ENCODE assay signal across 10 cellular contexts in the genomic region with DNA sequence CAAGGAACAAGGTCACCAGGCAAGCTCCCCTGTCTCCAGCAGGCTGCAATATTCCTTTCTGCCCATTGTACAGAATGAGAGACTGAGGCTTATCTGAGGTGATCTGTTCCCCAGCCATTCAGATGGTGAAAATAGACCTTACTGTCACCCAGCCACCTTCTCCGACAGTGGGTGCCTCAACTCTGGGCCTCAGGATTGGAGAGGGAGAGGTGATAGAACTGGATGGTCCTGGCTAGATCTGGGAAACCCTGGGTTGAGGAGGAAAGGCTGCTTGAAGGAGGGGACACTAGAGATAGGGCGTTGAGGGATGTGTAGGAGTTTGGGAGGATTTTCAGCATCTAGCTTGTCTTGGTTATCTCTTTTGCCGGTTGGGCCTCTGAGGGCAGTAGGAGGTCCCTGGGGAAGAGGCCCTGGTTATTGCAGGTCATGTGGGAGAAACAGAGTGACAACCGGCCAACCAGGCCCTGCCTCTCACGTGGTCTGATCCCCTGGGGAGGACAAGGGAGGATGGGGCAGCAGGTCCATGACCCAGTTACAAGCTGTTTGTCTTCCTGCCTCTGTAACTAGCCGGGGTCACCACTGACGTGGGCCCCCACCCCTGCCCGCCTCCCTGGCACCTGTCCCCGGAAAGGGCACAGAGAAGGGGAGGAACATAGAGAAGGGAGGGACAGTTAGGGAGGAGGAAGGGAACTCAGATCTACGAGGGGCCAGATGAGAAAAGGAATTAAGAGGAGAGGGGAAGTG. TPM values are rescaled to one million over a fixed set of nuclear protein-coding genes. Genes with fewer than 3 reads are reported as not detected.
A peak's percentile ranks its signal among the peaks of the same experiment; 100 is the strongest.
DNase-seq lines count a peak whose midpoint lies in the region; ATAC-seq and TF ChIP-seq lines count a peak whose summit lies in the region.
"Had no signal": no experiment of that assay in that cellular context is flagged by ENCODE, and none has a peak within 500 bp of the region (broad histone marks: within the 10 kb centered on the region; RNA-seq: fewer than 3 reads in every experiment).

No MANE protein-coding gene starts in this region.

- H3K4me3 ChIP-seq in ACC112 (ENCODE audit: low read depth, low read length) (peak overlapping the region; percentile 50; the same call in 1 of the 2 replicates), heart right ventricle (peak overlapping the region in 6 of 10 donors; percentile 4 to 27 (median 24)), prostate gland (no peak overlapping the region)

- H3K36me3 Mint-ChIP-seq in activated T-helper 1 cell treated with anti-CD3 and anti-CD28 coated beads, Interleukin-12 subunit alpha, Interleukin-12 subunit beta, Interleukin-2, Interleukin-4 antibody, amounts not matched to agents 30 ng/mL and 10 ng/mL and 1 ng/mL, durations not matched to agents 14 hours and 24 hours and 36 hours (ENCODE audit: low read depth), result no peaks in the 10 kb centered on the region

- peaks cover 2% of the 10 kb centered on the region for H3K27me3 Mint-ChIP-seq in activated T-helper 1 cell treated with anti-CD3 and anti-CD28 coated beads, Interleukin-12 subunit alpha, Interleukin-12 subunit beta, Interleukin-2, Interleukin-4 antibody, amounts not matched to agents 30 ng/mL and 10 ng/mL and 1 ng/mL, durations not matched to agents 14 hours and 24 hours and 36 hours (ENCODE audit: insufficient read depth)

- H3K27ac Mint-ChIP-seq in activated T-helper 1 cell treated with anti-CD3 and anti-CD28 coated beads, Interleukin-12 subunit alpha, Interleukin-12 subunit beta, Interleukin-2, Interleukin-4 antibody, amounts not matched to agents 30 ng/mL and 10 ng/mL and 1 ng/mL, durations not matched to agents 14 hours and 24 hours and 36 hours, result no peak overlapping the region
- H3K27ac Mint-ChIP-seq: activated naive CD4-positive, alpha-beta T cell treated with anti-CD3 and anti-CD28 coated beads for 36 hours had no signal

- H3K27me3 ChIP-seq in ACC112 (ENCODE audit: insufficient read depth, low read length), result no peaks in the 10 kb centered on the region
- no peaks in the 10 kb centered on the region for H3K27me3 ChIP-seq in heart right ventricle
- no peaks in the 10 kb centered on the region for H3K27me3 ChIP-seq in prostate gland (replicated peaks; ENCODE audit: insufficient read depth)

- no peak overlapping the region for H2AFZ ChIP-seq in ACC112 (ENCODE audit: low read length, unreplicated experiment)

- peaks cover 78% of the 10 kb centered on the region for H3K79me2 ChIP-seq in ACC112 (ENCODE audit: control insufficient read depth, insufficient read depth, low read length, unreplicated experiment)

- H3K36me3 ChIP-seq in ACC112 (ENCODE audit: insufficient read depth, low read length), result no peaks in the 10 kb centered on the region; the same call in 1 of the 2 replicates
- H3K36me3 ChIP-seq in heart right ventricle, result peaks cover 0 to 17% (median 0%) of the 10 kb centered on the region in 9 donors
- H3K36me3 ChIP-seq in prostate gland, result no peaks in the 10 kb centered on the region

- H3K9me3 ChIP-seq in heart right ventricle (no peaks in the 10 kb centered on the region), prostate gland (no peaks in the 10 kb centered on the region)

- DNase-seq in heart right ventricle, result peak; percentile 59 to 73
- DNase-seq in prostate gland (ENCODE audit: low spot score), result no peak
- DNase-seq in UCSD-AML1 (lab: John Stamatoyannopoulos, UW; ENCODE audit: unreplicated experiment), result no peak
- DNase-seq in activated T-helper 1 cell treated with anti-CD3 and anti-CD28 coated beads, Interleukin-12 subunit alpha, Interleukin-12 subunit beta, Interleukin-2, Interleukin-4 antibody, amounts not matched to agents 30 ng/mL and 10 ng/mL and 1 ng/mL, durations not matched to agents 14 hours and 24 hours and 36 hours (ENCODE audit: low spot score), result no peak
- DNase-seq: activated naive CD4-positive, alpha-beta T cell treated with anti-CD3 and anti-CD28 coated beads for 36 hours had no signal

- intact Hi-C loops in heart right ventricle (cut with DNase I) (no loop called here), prostate gland (cut with DNase I) (no loop called here)
- intact Hi-C loops in activated T-helper 1 cell treated with anti-CD3 and anti-CD28 coated beads, Interleukin-12 subunit alpha, Interleukin-12 subunit beta, Interleukin-2, Interleukin-4 antibody, amounts not matched to agents 30 ng/mL and 10 ng/mL and 1 ng/mL, durations not matched to agents 14 hours and 24 hours and 36 hours (cut with micrococcal nuclease), result no loop called here

- H3K4me1 ChIP-seq in ACC112 (ENCODE audit: control insufficient read depth, insufficient read depth, low read length, unreplicated experiment) (peaks cover 27% of the 10 kb centered on the region), heart right ventricle (peaks cover 16 to 73% (median 42%) of the 10 kb centered on the region in 9 donors), prostate gland (replicated peaks) (peaks cover 20% of the 10 kb centered on the region)

- H3K27ac ChIP-seq in ACC112 (ENCODE audit: low read depth, low read length), result peak overlapping the region; percentile 53
- peak overlapping the region; percentile 74 to 95 (median 90) for H3K27ac ChIP-seq in heart right ventricle
- H3K27ac ChIP-seq in prostate gland, result peak overlapping the region; percentile 83 to 100
- H3K27ac ChIP-seq: VCaP had no signal

- H3K9me3 Mint-ChIP-seq in activated T-helper 1 cell treated with anti-CD3 and anti-CD28 coated beads, Interleukin-12 subunit alpha, Interleukin-12 subunit beta, Interleukin-2, Interleukin-4 antibody, amounts not matched to agents 30 ng/mL and 10 ng/mL and 1 ng/mL, durations not matched to agents 14 hours and 24 hours and 36 hours, result no peaks in the 10 kb centered on the region
- H3K9me3 Mint-ChIP-seq: activated naive CD4-positive, alpha-beta T cell treated with anti-CD3 and anti-CD28 coated beads for 36 hours had no signal

- ATAC-seq in SK-N-SH treated with all-trans-retinoic acid at 6 μM for 48 hours (peak; percentile 14), heart right ventricle (peak; percentile 38 to 75 (median 61)), HG02981 (IDR thresholded peaks at IDR 0.05; ENCODE audit: unreplicated experiment) (no peak), HG03460 (IDR thresholded peaks at IDR 0.05; ENCODE audit: unreplicated experiment) (no peak)

- TF ChIP-seq POLR2A in prostate gland (IDR thresholded peaks at IDR 0.05), result no peak

- WGBS in heart right ventricle, 2 donors, result 23 to 28% methylated on average over 10 of the region's 10 CpGs
- WGBS in prostate gland, result 30% methylated on average over 10 of the region's 10 CpGs

- no peak overlapping the region for H3K4me3 Mint-ChIP-seq in activated T-helper 1 cell treated with anti-CD3 and anti-CD28 coated beads, Interleukin-12 subunit alpha, Interleukin-12 subunit beta, Interleukin-2, Interleukin-4 antibody, amounts not matched to agents 30 ng/mL and 10 ng/mL and 1 ng/mL, durations not matched to agents 14 hours and 24 hours and 36 hours
- H3K4me3 Mint-ChIP-seq: activated naive CD4-positive, alpha-beta T cell treated with anti-CD3 and anti-CD28 coated beads for 36 hours had no signal

- no peaks in the 10 kb centered on the region for H3K4me1 Mint-ChIP-seq in activated T-helper 1 cell treated with anti-CD3 and anti-CD28 coated beads, Interleukin-12 subunit alpha, Interleukin-12 subunit beta, Interleukin-2, Interleukin-4 antibody, amounts not matched to agents 30 ng/mL and 10 ng/mL and 1 ng/mL, durations not matched to agents 14 hours and 24 hours and 36 hours (ENCODE audit: low read depth)

- TF ChIP-seq CTCF in heart right ventricle (IDR thresholded peaks at IDR 0.05) (no peak), prostate gland (IDR thresholded peaks at IDR 0.05) (no peak)

TF ChIP-seq in SK-N-SH treated with all-trans-retinoic acid at 6 μM for 48 hours, 23 proteins besides CTCF, POLR2A, EP300 and RAD21:
- TF ChIP-seq, protein P1, sequence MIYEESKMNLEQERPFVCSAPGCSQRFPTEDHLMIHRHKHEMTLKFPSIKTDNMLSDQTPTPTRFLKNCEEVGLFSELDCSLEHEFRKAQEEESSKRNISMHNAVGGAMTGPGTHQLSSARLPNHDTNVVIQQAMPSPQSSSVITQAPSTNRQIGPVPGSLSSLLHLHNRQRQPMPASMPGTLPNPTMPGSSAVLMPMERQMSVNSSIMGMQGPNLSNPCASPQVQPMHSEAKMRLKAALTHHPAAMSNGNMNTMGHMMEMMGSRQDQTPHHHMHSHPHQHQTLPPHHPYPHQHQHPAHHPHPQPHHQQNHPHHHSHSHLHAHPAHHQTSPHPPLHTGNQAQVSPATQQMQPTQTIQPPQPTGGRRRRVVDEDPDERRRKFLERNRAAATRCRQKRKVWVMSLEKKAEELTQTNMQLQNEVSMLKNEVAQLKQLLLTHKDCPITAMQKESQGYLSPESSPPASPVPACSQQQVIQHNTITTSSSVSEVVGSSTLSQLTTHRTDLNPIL (CRISPR knock-in tag; IDR thresholded peaks at IDR 0.05; ENCODE audit: low read depth), result no peak
- TF ChIP-seq ZFP3 (CRISPR knock-in tag; IDR thresholded peaks at IDR 0.05) (peak; percentile 100), ZNF70 (CRISPR knock-in tag; IDR thresholded peaks at IDR 0.05) (peak; percentile 85; the same call in 1 of the 2 replicates)

RNA-seq across cellular contexts. Expression of gene NFIC, which starts 8.2 kb away (rescaled TPM):
- total RNA-seq in heart right ventricle (100 to 1,000 TPM; 132 to 217 (median 161) TPM), prostate gland (100 to 1,000 TPM; 160 to 168 TPM)
- polyA plus RNA-seq in heart right ventricle, result 100 to 1,000 TPM in 1 of 2 donors, 10 to 100 TPM in 1; 52.3 to 147 TPM
- 16.8 and 18.7 TPM in 2 replicates for total RNA-seq in activated T-helper 1 cell treated with anti-CD3 and anti-CD28 coated beads, Interleukin-12 subunit alpha, Interleukin-12 subunit beta, Interleukin-2, Interleukin-4 antibody, amounts not matched to agents 30 ng/mL and 10 ng/mL and 1 ng/mL, durations not matched to agents 14 hours and 24 hours and 36 hours

Comparison
In these comparisons a context has a peak if more than half of its experiments do, and no peak if none do; other contexts are left out.
1. H3K4me3 ChIP-seq: peak in ACC112 (single experiment) and heart right ventricle (6 of 10); none in prostate gland (0 of 2).
2. ATAC-seq: peak in SK-N-SH treated with all-trans-retinoic acid at 6 μM for 48 hours (single experiment) and heart right ventricle (8 of 8); none in HG02981 (single experiment) and HG03460 (single experiment).
3. DNase-seq: peak in heart right ventricle (2 of 2); none in prostate gland (single experiment), UCSD-AML1 (single experiment) and activated T-helper 1 cell treated with anti-CD3 and anti-CD28 coated beads, Interleukin-12 subunit alpha, Interleukin-12 subunit beta, Interleukin-2, Interleukin-4 antibody, amounts not matched to agents 30 ng/mL and 10 ng/mL and 1 ng/mL, durations not matched to agents 14 hours and 24 hours and 36 hours (single experiment).
4. Peak in every context shown above with its lines, with median percentiles within 50 percentile points of each other: H3K27ac ChIP-seq.